ENCODE assay signal across 28 cellular contexts in the genomic region with DNA sequence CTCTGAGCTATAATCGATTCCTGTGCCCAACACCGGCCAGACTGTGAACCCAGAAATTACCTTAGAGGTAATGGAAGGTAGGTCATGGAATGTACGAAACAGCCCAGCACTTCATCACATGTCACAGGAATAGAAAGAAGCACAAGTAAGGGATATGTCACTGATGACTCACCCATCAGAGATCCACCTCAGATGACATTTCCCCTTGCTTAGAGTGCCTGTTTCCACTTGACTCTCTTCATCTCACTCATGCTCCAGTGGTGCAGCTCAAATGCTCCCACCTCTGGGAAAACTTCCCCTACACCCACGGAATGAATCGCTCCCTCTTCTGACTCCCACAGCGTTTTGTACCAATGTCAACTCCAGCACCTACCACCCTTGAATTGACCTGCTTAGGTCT.
DNase-seq lines count a peak whose midpoint lies in the region; ATAC-seq, FAIRE-seq and TF ChIP-seq lines count a peak whose summit lies in the region.
"Had no signal": no experiment of that assay in that cellular context is flagged by ENCODE, and none has a peak within 500 bp of the region (broad histone marks: within the 10 kb centered on the region; RNA-seq: fewer than 3 reads in every experiment).

No MANE protein-coding gene starts in this region.

- ATAC-seq in HG02798 (IDR thresholded peaks at IDR 0.05; ENCODE audit: poor library complexity, unreplicated experiment): no peak
- ATAC-seq in GM18502 (IDR thresholded peaks at IDR 0.05; ENCODE audit: poor library complexity, unreplicated experiment): no peak
- ATAC-seq: CD8-positive, alpha-beta T cell; GM12878; GM23338; Panc1 had no signal

- no peak overlapping the region for H3K27ac ChIP-seq in brain microvascular endothelial cell
- H3K27ac ChIP-seq: hepatocyte, parathyroid adenoma, sigmoid colon, SJSA1, suprapubic skin, uterus had no signal

- no peak overlapping the region for H3K4me3 ChIP-seq in brain microvascular endothelial cell (ENCODE audit: low read depth, low read length)
- H3K4me3 ChIP-seq: GM12878, GM23338, hepatocyte, sigmoid colon, SJSA1, suprapubic skin, uterus had no signal

- peak; percentile 32 for DNase-seq in ACHN
- peak; percentile 77 for DNase-seq in DMS53 (lab: John Stamatoyannopoulos, UW)
- peak; percentile 78 for DNase-seq in RCC 7860 (ENCODE audit: low spot score)
- peak; percentile 92 for DNase-seq in kidney tubule cell (ENCODE audit: low spot score)
- no peak for DNase-seq in brain microvascular endothelial cell
- DNase-seq: activated CD4-positive, alpha-beta T cell treated with anti-CD3 and anti-CD28 coated beads, Interleukin-2, amount 50 U/mL, for 48 hours; activated naive CD4-positive, alpha-beta T cell; anterior cingulate cortex; CD8-positive, alpha-beta T cell; central memory CD4-positive, alpha-beta T cell; dermis blood vessel endothelial cell; Kasumi-1; NCI-H1105; NCI-H2081; NK-92 treated with Interleukin-12 subunit alpha and Interleukin-12 subunit beta, amount 100 ng/mL, for 24 hours; sigmoid colon; T-helper 2 cell; uterus had no signal

- no peaks in the 10 kb centered on the region for H3K27me3 ChIP-seq in brain microvascular endothelial cell (replicated peaks)
- H3K27me3 ChIP-seq: hepatocyte, sigmoid colon, suprapubic skin, uterus had no signal

- peak; percentile 84 for FAIRE-seq in RCC 7860 (lab: Jason Lieb, UNC)
- FAIRE-seq: GM12878, GM19239 had no signal

- H3K36me3 ChIP-seq in brain microvascular endothelial cell (replicated peaks): no peaks in the 10 kb centered on the region
- H3K36me3 ChIP-seq: sigmoid colon, SJSA1, suprapubic skin, uterus had no signal

- in situ Hi-C loops in ACHN (cut with HindIII; ENCODE audit: low pct_ligation_motif_present, low pct_unique_long_range_greater_than_20kb, low sequenced_read_pairs) (no loop called here), brain microvascular endothelial cell (cut with HindIII; ENCODE audit: low pct_ligation_motif_present, low sequenced_read_pairs) (no loop called here)

- no peak for TF ChIP-seq CTCF in brain microvascular endothelial cell (IDR thresholded peaks at IDR 0.05; ENCODE audit: low read depth, low read length, missing control alignments)
